8 cellular contexts compared by ENCODE assay signal in genomic region chr16:80804061-80804450, GRCh38. TPM values are rescaled to one million over a fixed set of nuclear protein-coding genes. Genes with fewer than 3 reads are reported as not detected.
DNase-seq lines count a peak whose midpoint lies in the region; ATAC-seq and TF ChIP-seq lines count a peak whose summit lies in the region.

No MANE protein-coding gene starts in this region.

- WGBS in prostate gland: 0% methylated on average over 20 of the region's 62 CpGs

- peak overlapping the region; percentile 88 for H3K4me3 Mint-ChIP-seq in activated naive CD4-positive, alpha-beta T cell treated with anti-CD3 and anti-CD28 coated beads for 36 hours

- H3K36me3 ChIP-seq in Panc1 (ENCODE audit: control insufficient read depth, insufficient read depth, low read length) (no peaks in the 10 kb centered on the region), prostate gland (no peaks in the 10 kb centered on the region)

- POLR2A ChIA-PET in Panc1 (lab: Charles Lee): no interaction called here

- no peak for TF ChIP-seq POLR2A in prostate gland (IDR thresholded peaks at IDR 0.05)

- no TSS peak for BruUV-seq in Panc1 (replicated peaks; lab: Mats Ljungman, UMichigan)

- H3K4me1 ChIP-seq in Panc1 (ENCODE audit: control insufficient read depth, insufficient read depth, low read length) (no peaks in the 10 kb centered on the region), prostate gland (replicated peaks) (no peaks in the 10 kb centered on the region)

- H3K9me3 Mint-ChIP-seq in activated naive CD4-positive, alpha-beta T cell treated with anti-CD3 and anti-CD28 coated beads for 36 hours: no peaks in the 10 kb centered on the region

- H3K9me3 ChIP-seq in Panc1 (ENCODE audit: control insufficient read depth, insufficient read depth, low read depth, low read length) (no peaks in the 10 kb centered on the region), prostate gland (no peaks in the 10 kb centered on the region)

- H3K27me3 ChIP-seq in Panc1 (ENCODE audit: control insufficient read depth, insufficient read depth, low read length): peaks cover 13% of the 10 kb centered on the region
- H3K27me3 ChIP-seq in prostate gland (replicated peaks; ENCODE audit: insufficient read depth): no peaks in the 10 kb centered on the region

- peak; percentile 23 for ATAC-seq in HG02610 (IDR thresholded peaks at IDR 0.05; ENCODE audit: unreplicated experiment)
- ATAC-seq in Panc1: peak; percentile 73

- H3K4me3 ChIP-seq in GM12875 (ENCODE audit: low read depth, low read length): peak overlapping the region; percentile 62
- H3K4me3 ChIP-seq in Panc1 (ENCODE audit: low read depth in 2 of 2, low read length in 2 of 2): peak overlapping the region; percentile 38 to 42; a peak in 3 of 4 replicates
- peak overlapping the region; percentile 54 to 66 for H3K4me3 ChIP-seq in prostate gland

- in situ Hi-C loops in Panc1 (cut with HindIII; ENCODE audit: low pct_unique_long_range_greater_than_20kb, low sequenced_read_pairs): no loop called here

- CTCF ChIA-PET in Panc1 (lab: Charles Lee): no interaction called here
- CTCF ChIA-PET in activated naive CD4-positive, alpha-beta T cell treated with anti-CD3 and anti-CD28 coated beads for 36 hours (lab: Charles Lee): no interaction called here

- TF ChIP-seq CTCF in GM12875 (IDR thresholded peaks at IDR 0.05; ENCODE audit: borderline replicate concordance, insufficient read depth, low read depth, low read length) (no peak), Panc1 (IDR thresholded peaks at IDR 0.05) (no peak), prostate gland (IDR thresholded peaks at IDR 0.05) (no peak), GM20000 (IDR thresholded peaks at IDR 0.05; ENCODE audit: extremely low read depth, missing control alignments) (no peak)

- peak overlapping the region; percentile 80 for H3K27ac Mint-ChIP-seq in activated naive CD4-positive, alpha-beta T cell treated with anti-CD3 and anti-CD28 coated beads for 36 hours

- intact Hi-C loops in Panc1 (cut with micrococcal nuclease; ENCODE audit: unreplicated experiment) (no loop called here), head of caudate nucleus (cut with DNase I) (no loop called here), prostate gland (cut with DNase I) (no loop called here)
- intact Hi-C loops in activated naive CD4-positive, alpha-beta T cell treated with anti-CD3 and anti-CD28 coated beads for 36 hours (cut with micrococcal nuclease): loop anchor here (10.0 kb wide), 2 partner anchors 511 to 931 kb away; partner anchors contain the start of gene GAN

- peaks cover 31% of the 10 kb centered on the region for H3K4me1 Mint-ChIP-seq in activated naive CD4-positive, alpha-beta T cell treated with anti-CD3 and anti-CD28 coated beads for 36 hours (ENCODE audit: low read depth)

- peaks cover 4% of the 10 kb centered on the region for H3K27me3 Mint-ChIP-seq in activated naive CD4-positive, alpha-beta T cell treated with anti-CD3 and anti-CD28 coated beads for 36 hours (ENCODE audit: low read depth)

- H3K36me3 Mint-ChIP-seq in activated naive CD4-positive, alpha-beta T cell treated with anti-CD3 and anti-CD28 coated beads for 36 hours (ENCODE audit: low read depth): peaks cover 1% of the 10 kb centered on the region

- H3K27ac ChIP-seq in Panc1 (ENCODE audit: low read length): no peak overlapping the region
- peak overlapping the region in 1 of 2 donors; percentile 52 for H3K27ac ChIP-seq in prostate gland

- DNase-seq in Panc1 (ENCODE audit: low read depth, low spot score): no peak
- peak; percentile 63 for DNase-seq in activated naive CD4-positive, alpha-beta T cell treated with anti-CD3 and anti-CD28 coated beads for 36 hours
- peak; percentile 12 to 82 (median 66) for DNase-seq in head of caudate nucleus
- peak; percentile 24 for DNase-seq in prostate gland (ENCODE audit: low spot score)
- DNase-seq in GM20000 (ENCODE audit: low spot score): no peak
- DNase-seq in T1000 (lab: John Stamatoyannopoulos, UW): no peak

RNA-seq across cellular contexts. Expression of gene CDYL2, which starts 0.3 kb away (rescaled TPM):
- total RNA-seq in Panc1 (2021; ENCODE audit: unreplicated experiment) (6.1 TPM), prostate gland (10 to 100 TPM; 42.8 to 63.7 TPM)
- 2.6 TPM for polyA plus RNA-seq in Panc1 (2012; ENCODE audit: insufficient read length)
- total RNA-seq in activated naive CD4-positive, alpha-beta T cell treated with anti-CD3 and anti-CD28 coated beads for 36 hours: 10 to 100 TPM; 10.1 to 12.7 TPM

Comparison
In these comparisons a context has a peak if more than half of its experiments do, and no peak if none do; other contexts are left out.
1. DNase-seq: peak in activated naive CD4-positive, alpha-beta T cell treated with anti-CD3 and anti-CD28 coated beads for 36 hours (single experiment), head of caudate nucleus (42 of 42) and prostate gland (single experiment); none in Panc1 (single experiment), GM20000 (single experiment) and T1000 (single experiment).
2. Peak in every context shown above with its lines, with median percentiles within 50 percentile points of each other: H3K4me3 ChIP-seq.